Comparison of ENCODE assay signal across 9 cellular contexts in genomic region chr16:29790949-29791844, GRCh38. TPM values are rescaled to one million over a fixed set of nuclear protein-coding genes. Genes with fewer than 3 reads are reported as not detected.
DNase-seq lines count a peak whose midpoint lies in the region.
"Had no signal": no experiment of that assay in that cellular context is flagged by ENCODE, and none has a peak within 500 bp of the region (broad histone marks: within the 10 kb centered on the region; RNA-seq: fewer than 3 reads in every experiment).

No MANE protein-coding gene starts in this region.

- H3K36me3 ChIP-seq in MG63 (peaks cover 35% of the 10 kb centered on the region), mucosa of stomach (ENCODE audit: control insufficient read depth, insufficient read depth, low read length) (no peaks in the 10 kb centered on the region)

- H3K27me3 ChIP-seq in MG63, result no peaks in the 10 kb centered on the region
- H3K27me3 ChIP-seq in mucosa of stomach (ENCODE audit: control insufficient read depth, insufficient read depth, low read length), result no peaks in the 10 kb centered on the region

- no peaks in the 10 kb centered on the region for H3K4me1 ChIP-seq in mucosa of stomach (ENCODE audit: control insufficient read depth, insufficient read depth, low read length)

- H3K36me3 Mint-ChIP-seq in activated CD4-positive, alpha-beta T cell treated with anti-CD3 and anti-CD28 coated beads, Interleukin-2, amount 10 ng/mL, durations not matched to agents 24 days and 14 days (ENCODE audit: low read depth), result peaks cover 28% of the 10 kb centered on the region

- no peaks in the 10 kb centered on the region for H3K27me3 Mint-ChIP-seq in activated CD4-positive, alpha-beta T cell treated with anti-CD3 and anti-CD28 coated beads, Interleukin-2, amount 10 ng/mL, durations not matched to agents 24 days and 14 days

- H3K9me3 ChIP-seq in MG63, result no peaks in the 10 kb centered on the region
- H3K9me3 ChIP-seq in mucosa of stomach (ENCODE audit: control insufficient read depth, low read length), result no peaks in the 10 kb centered on the region

- intact Hi-C loops in activated CD4-positive, alpha-beta T cell treated with anti-CD3 and anti-CD28 coated beads, Interleukin-2, amount 10 ng/mL, durations not matched to agents 24 days and 14 days (cut with micrococcal nuclease), result loop anchor here (1.0 to 2.0 kb wide), 5 partner anchors 14 to 90 kb away; partner anchors contain the start of genes MVP and PAGR1

- H3K4me3 ChIP-seq in MG63 (peak overlapping the region; percentile 87), mucosa of stomach (ENCODE audit: low read length) (peak overlapping the region; percentile 48)

- H3K27ac Mint-ChIP-seq in activated CD4-positive, alpha-beta T cell treated with anti-CD3 and anti-CD28 coated beads, Interleukin-2, amount 10 ng/mL, durations not matched to agents 24 days and 14 days, result peak overlapping the region; percentile 95

- peak; percentile 74 for DNase-seq in activated CD4-positive, alpha-beta T cell treated with anti-CD3 and anti-CD28 coated beads, Interleukin-2, amount 10 ng/mL, durations not matched to agents 24 days and 14 days
- no peak for DNase-seq in activated CD4-positive, alpha-beta T cell treated with anti-CD3 and anti-CD28 coated beads, Interleukin-2, amount 50 U/mL, for 48 hours
- no peak for DNase-seq in MG63
- peak in 7 of 61 donors; percentile 19 to 70 (median 47) for DNase-seq in caudate nucleus (lab: John Stamatoyannopoulos, UW)
- no peak for DNase-seq in Ammon's horn (ENCODE audit: low spot score)
- DNase-seq in SW 1271 (lab: John Stamatoyannopoulos, UW), result no peak
- DNase-seq in effector CD4-positive, alpha-beta T cell, result no peak

- peak overlapping the region; percentile 99 for H3K4me3 Mint-ChIP-seq in activated CD4-positive, alpha-beta T cell treated with anti-CD3 and anti-CD28 coated beads, Interleukin-2, amount 10 ng/mL, durations not matched to agents 24 days and 14 days

- peak overlapping the region; percentile 71 for H3K9ac ChIP-seq in mucosa of stomach (ENCODE audit: low read length)

- peaks cover 37% of the 10 kb centered on the region for H3K4me1 Mint-ChIP-seq in activated CD4-positive, alpha-beta T cell treated with anti-CD3 and anti-CD28 coated beads, Interleukin-2, amount 10 ng/mL, durations not matched to agents 24 days and 14 days

- no peaks in the 10 kb centered on the region for H3K9me3 Mint-ChIP-seq in activated CD4-positive, alpha-beta T cell treated with anti-CD3 and anti-CD28 coated beads, Interleukin-2, amount 10 ng/mL, durations not matched to agents 24 days and 14 days

- peak overlapping the region; percentile 36 for H3K27ac ChIP-seq in caudate nucleus (ENCODE audit: low read depth, low read length)

RNA-seq across cellular contexts. Expression of gene KIF22, which starts 0.6 kb away (rescaled TPM):
- total RNA-seq in activated CD4-positive, alpha-beta T cell treated with anti-CD3 and anti-CD28 coated beads, Interleukin-2, amount 10 ng/mL, durations not matched to agents 24 days and 14 days, result 132 TPM in 2 replicates
- 74.9 and 134 TPM in 2 replicates for total RNA-seq in MG63 (2014; rRNA removed; shearing (Covaris generic); ENCODE audit: low replicate concordance)

RNA-seq across cellular contexts. Expression of gene ZG16, which starts 13.1 kb away (rescaled TPM):
- total RNA-seq in activated CD4-positive, alpha-beta T cell treated with anti-CD3 and anti-CD28 coated beads, Interleukin-2, amount 10 ng/mL, durations not matched to agents 24 days and 14 days, result not detected in 2 replicates
- total RNA-seq in MG63 (2014; rRNA removed; shearing (Covaris generic); ENCODE audit: low replicate concordance), result not detected in 2 replicates
- total RNA-seq: dermis microvascular lymphatic vessel endothelial cell had no signal

RNA-seq across cellular contexts. Expression of gene MAZ, which starts 15.1 kb away (rescaled TPM):
- 378 and 380 TPM in 2 replicates for total RNA-seq in activated CD4-positive, alpha-beta T cell treated with anti-CD3 and anti-CD28 coated beads, Interleukin-2, amount 10 ng/mL, durations not matched to agents 24 days and 14 days
- 331 and 420 TPM in 2 replicates for total RNA-seq in MG63 (2014; rRNA removed; shearing (Covaris generic); ENCODE audit: low replicate concordance)

RNA-seq across cellular contexts. Expression of gene PRRT2, which starts 20.8 kb away (rescaled TPM):
- total RNA-seq in activated CD4-positive, alpha-beta T cell treated with anti-CD3 and anti-CD28 coated beads, Interleukin-2, amount 10 ng/mL, durations not matched to agents 24 days and 14 days, result 1.6 and 1.7 TPM in 2 replicates
- total RNA-seq in MG63 (2014; rRNA removed; shearing (Covaris generic); ENCODE audit: low replicate concordance), result not detected in 2 replicates
- total RNA-seq: dermis microvascular lymphatic vessel endothelial cell had no signal

RNA-seq across cellular contexts. Expression of gene PAGR1, which starts 24.8 kb away (rescaled TPM):
- 25.8 and 27.0 TPM in 2 replicates for total RNA-seq in activated CD4-positive, alpha-beta T cell treated with anti-CD3 and anti-CD28 coated beads, Interleukin-2, amount 10 ng/mL, durations not matched to agents 24 days and 14 days
- 90.0 and 113 TPM in 2 replicates for total RNA-seq in MG63 (2014; rRNA removed; shearing (Covaris generic); ENCODE audit: low replicate concordance)
